ENCODE assay signal across 8 cellular contexts in genomic region chr1:11924334-11925195, GRCh38. TPM values are rescaled to one million over a fixed set of nuclear protein-coding genes. Genes with fewer than 3 reads are reported as not detected.
DNase-seq lines count a peak whose midpoint lies in the region; ATAC-seq, FAIRE-seq and TF ChIP-seq lines count a peak whose summit lies in the region.

No MANE protein-coding gene starts in this region.

- H3K9me3 ChIP-seq in ES-I3 (ENCODE audit: control insufficient read depth, insufficient read depth, low read length): no peaks in the 10 kb centered on the region
- no peaks in the 10 kb centered on the region for H3K9me3 ChIP-seq in endocrine pancreas (ENCODE audit: control insufficient read depth, low read length)
- no peaks in the 10 kb centered on the region for H3K9me3 ChIP-seq in pancreas

- TF ChIP-seq CTCF in pancreas (IDR thresholded peaks at IDR 0.05): no peak

- peak overlapping the region; percentile 30; the same call in 1 of the 2 replicates for H3K9ac ChIP-seq in ES-I3 (ENCODE audit: low read depth, low read length)
- H3K9ac ChIP-seq in endocrine pancreas (ENCODE audit: control insufficient read depth, insufficient read depth, low read length): peak overlapping the region; percentile 68

- WGBS in pancreas, 2 donors: 34 to 39% methylated on average over 16 of the region's 16 CpGs

- intact Hi-C loops in pancreas (cut with DNase I): no loop called here

- H3K4me1 ChIP-seq in ES-I3 (ENCODE audit: insufficient read depth, low read length) (peaks cover 4% of the 10 kb centered on the region; the same call in 1 of the 2 replicates), endocrine pancreas (ENCODE audit: control insufficient read depth, insufficient read depth, low read length) (peaks cover 8% of the 10 kb centered on the region), pancreas (peaks cover 0 to 20% (median under 1%) of the 10 kb centered on the region in 3 donors)

- H3K27me3 ChIP-seq in endocrine pancreas (ENCODE audit: control insufficient read depth, insufficient read depth, low read length) (no peaks in the 10 kb centered on the region), pancreas (no peaks in the 10 kb centered on the region)

- ATAC-seq in pancreas (no peak), GM18502 (IDR thresholded peaks at IDR 0.05; ENCODE audit: poor library complexity, unreplicated experiment) (no peak), HG03442 (IDR thresholded peaks at IDR 0.05; ENCODE audit: unreplicated experiment) (no peak)

- peaks cover 4% of the 10 kb centered on the region; the same call in 1 of the 2 replicates for H3K36me3 ChIP-seq in ES-I3 (ENCODE audit: insufficient read depth, low read length)
- peaks cover 3% of the 10 kb centered on the region for H3K36me3 ChIP-seq in endocrine pancreas (ENCODE audit: control insufficient read depth, insufficient read depth, low read length)
- peaks cover 0 to 12% (median 6%) of the 10 kb centered on the region in 3 donors for H3K36me3 ChIP-seq in pancreas

- FAIRE-seq in pancreas (lab: Jason Lieb, UNC): no peak

- no peak overlapping the region for H3K27ac ChIP-seq in pancreas

- H3K4me3 ChIP-seq in endocrine pancreas (ENCODE audit: control insufficient read depth, insufficient read depth, low read length): peak overlapping the region; percentile 58
- peak overlapping the region in 3 of 4 donors; percentile 60 to 78 (median 61) for H3K4me3 ChIP-seq in pancreas

- DNase-seq in NAMALWA (ENCODE audit: low spot score) (peak; percentile 35), pancreas (no peak), DMS114 treated with DMSO at 0.1 percent for 48 hours (lab: John Stamatoyannopoulos, UW; ENCODE audit: unreplicated experiment) (no peak), NCI-H1930 (lab: John Stamatoyannopoulos, UW) (no peak)

RNA-seq across cellular contexts. Expression of gene KIAA2013, which starts 1.7 kb away (rescaled TPM):
- 10 to 100 TPM; 23.9 to 33.8 (median 28.0) TPM for total RNA-seq in pancreas
- 10 to 100 TPM; 21.0 to 25.3 TPM for polyA plus RNA-seq in pancreas

RNA-seq across cellular contexts. Expression of gene PLOD1, which starts 10.0 kb away (rescaled TPM):
- total RNA-seq in pancreas: 10 to 100 TPM; 25.3 to 55.2 (median 37.7) TPM
- polyA plus RNA-seq in pancreas: 10 to 100 TPM; 20.0 to 30.5 TPM

RNA-seq across cellular contexts. Expression of gene MFN2, which starts 55.7 kb away (rescaled TPM):
- 10 to 100 TPM; 20.4 to 34.4 (median 26.0) TPM for total RNA-seq in pancreas
- 10 to 100 TPM; 13.7 to 21.7 TPM for polyA plus RNA-seq in pancreas
